In genomic region chr2:100409975-100410647, GRCh38 we compare ENCODE assay signal across 14 cellular contexts.
"Had no signal": no experiment of that assay in that cellular context is flagged by ENCODE, and none has a peak within 500 bp of the region (broad histone marks: within the 10 kb centered on the region; RNA-seq: fewer than 3 reads in every experiment).

No MANE protein-coding gene starts in this region.

- DNase-seq: activated B cell treated with CpG ODN at 0.5 μM for 24 hours; activated CD4-positive, alpha-beta T cell treated with anti-CD3 and anti-CD28 coated beads, Interleukin-2, amount 10 ng/mL, durations not matched to agents 7 days and 5 days; activated effector memory CD4-positive, alpha-beta T cell treated with Interleukin-2 at 50 U/mL for 16 hours; activated T-cell treated with anti-CD3 and anti-CD28 coated beads, Interleukin-2, amount 50 U/mL, for 24 hours; caudate nucleus; foreskin fibroblast; hypothalamus; midbrain; pancreas; stimulated activated CD4-positive, alpha-beta T cell treated with anti-CD3 and anti-CD28 coated beads, Interleukin-1b, Interleukin-23, amount 100 ng/mL, for 48 hours had no signal

- H3K36me3 Mint-ChIP-seq: activated naive CD4-positive, alpha-beta T cell treated with anti-CD3 and anti-CD28 coated beads, Interleukin-2, amount 50 U/mL, for 24 hours had no signal

- H3K27me3 Mint-ChIP-seq: activated B cell treated with CpG ODN at 0.5 μM for 24 hours; activated CD4-positive, alpha-beta T cell treated with anti-CD3 and anti-CD28 coated beads, Interleukin-2, amount 10 ng/mL, durations not matched to agents 7 days and 5 days; activated naive CD4-positive, alpha-beta T cell treated with anti-CD3 and anti-CD28 coated beads, Interleukin-2, amount 50 U/mL, for 24 hours; activated T-cell treated with anti-CD3 and anti-CD28 coated beads, Interleukin-2, amount 50 U/mL, for 24 hours had no signal

- H3K4me3 ChIP-seq: adrenal gland, pancreas, SJSA1 had no signal

- H3K9me3 Mint-ChIP-seq: activated B cell treated with CpG ODN at 0.5 μM for 24 hours; activated CD4-positive, alpha-beta T cell treated with anti-CD3 and anti-CD28 coated beads, Interleukin-2, amount 10 ng/mL, durations not matched to agents 7 days and 5 days; activated naive CD4-positive, alpha-beta T cell treated with anti-CD3 and anti-CD28 coated beads, Interleukin-2, amount 50 U/mL, for 24 hours; activated T-cell treated with anti-CD3 and anti-CD28 coated beads, Interleukin-2, amount 50 U/mL, for 24 hours; neural crest cell had no signal

- H3K4me1 Mint-ChIP-seq: activated CD4-positive, alpha-beta T cell treated with anti-CD3 and anti-CD28 coated beads, Interleukin-2, amount 10 ng/mL, durations not matched to agents 7 days and 5 days; activated naive CD4-positive, alpha-beta T cell treated with anti-CD3 and anti-CD28 coated beads, Interleukin-2, amount 50 U/mL, for 24 hours had no signal

- ATAC-seq: pancreas had no signal

- H3K4me3 Mint-ChIP-seq: activated B cell treated with CpG ODN at 0.5 μM for 24 hours; activated CD4-positive, alpha-beta T cell treated with anti-CD3 and anti-CD28 coated beads, Interleukin-2, amount 10 ng/mL, durations not matched to agents 7 days and 5 days; activated naive CD4-positive, alpha-beta T cell treated with anti-CD3 and anti-CD28 coated beads, Interleukin-2, amount 50 U/mL, for 24 hours; activated T-cell treated with anti-CD3 and anti-CD28 coated beads, Interleukin-2, amount 50 U/mL, for 24 hours; neural crest cell had no signal

- H3K27ac ChIP-seq: adrenal gland, pancreas, SJSA1 had no signal

- H3K27ac Mint-ChIP-seq: activated B cell treated with CpG ODN at 0.5 μM for 24 hours; activated CD4-positive, alpha-beta T cell treated with anti-CD3 and anti-CD28 coated beads, Interleukin-2, amount 10 ng/mL, durations not matched to agents 7 days and 5 days; activated naive CD4-positive, alpha-beta T cell treated with anti-CD3 and anti-CD28 coated beads, Interleukin-2, amount 50 U/mL, for 24 hours; activated T-cell treated with anti-CD3 and anti-CD28 coated beads, Interleukin-2, amount 50 U/mL, for 24 hours had no signal
